In the genomic region with DNA sequence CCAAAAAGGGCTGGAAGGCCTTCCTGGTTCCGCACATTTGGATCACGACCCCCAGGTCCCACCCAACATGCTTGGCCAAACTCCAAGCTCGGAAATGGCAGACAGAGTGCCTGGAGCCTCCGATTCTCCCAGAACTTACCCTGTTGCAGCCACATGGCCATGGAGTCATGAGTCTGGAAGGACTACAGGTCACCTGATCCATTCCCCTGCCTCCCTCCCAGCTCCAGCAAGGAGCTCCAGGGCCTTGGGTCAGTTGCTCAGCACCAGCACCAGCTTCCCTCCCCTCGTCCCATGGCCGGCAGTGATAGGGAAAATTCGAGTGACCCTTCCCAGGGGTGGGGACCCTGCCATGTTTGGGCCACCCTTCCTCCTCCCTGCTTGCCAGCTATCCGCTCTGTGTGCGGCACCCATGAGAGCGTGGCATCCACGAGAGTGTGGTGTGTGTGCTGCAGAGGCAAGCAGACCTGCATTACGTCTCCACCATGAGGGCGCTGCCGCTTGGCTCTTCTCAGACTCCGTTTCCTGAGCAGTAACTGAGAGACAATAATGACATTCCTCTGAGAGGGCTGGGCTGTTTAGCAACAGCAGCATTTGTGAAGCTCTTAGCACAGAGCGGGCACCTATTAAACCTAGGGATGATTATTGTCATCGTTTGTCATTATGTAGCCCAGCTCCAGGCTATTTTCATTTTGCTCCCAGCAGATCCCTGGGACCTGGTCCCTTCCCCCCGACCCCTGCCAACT, we compare ENCODE assay signal across 34 cellular contexts. TPM values are rescaled to one million over a fixed set of nuclear protein-coding genes. Genes with fewer than 3 reads are reported as not detected.
A peak's percentile ranks its signal among the peaks of the same experiment; 100 is the strongest.
DNase-seq lines count a peak whose midpoint lies in the region; ATAC-seq, FAIRE-seq and TF ChIP-seq lines count a peak whose summit lies in the region.
"Had no signal": no experiment of that assay in that cellular context is flagged by ENCODE, and none has a peak within 500 bp of the region (broad histone marks: within the 10 kb centered on the region; RNA-seq: fewer than 3 reads in every experiment).

No MANE protein-coding gene starts in this region.

- H3K9ac ChIP-seq in kidney (ENCODE audit: low read length in 2 of 2) = no peak overlapping the region
- H3K9ac ChIP-seq: parathyroid adenoma had no signal

- intact Hi-C loops in kidney (cut with DNase I) = no loop called here

- H3K4me3 Mint-ChIP-seq in type B pancreatic cell = no peak overlapping the region
- H3K4me3 Mint-ChIP-seq: activated CD8-positive, alpha-beta T cell treated with anti-CD3 and anti-CD28 coated beads for 36 hours; activated T-helper 1 cell treated with anti-CD3 and anti-CD28 coated beads, Interleukin-12 subunit alpha, Interleukin-12 subunit beta, Interleukin-2, Interleukin-4 antibody, amounts not matched to agents 30 ng/mL and 10 ng/mL and 1 ng/mL, durations not matched to agents 14 hours and 24 hours and 36 hours; HFFc6; nephron had no signal

- H3K27me3 Mint-ChIP-seq in type B pancreatic cell = peaks cover 9% of the 10 kb centered on the region

- H3K9me3 ChIP-seq in kidney (ENCODE audit: control insufficient read depth in 1 of 2, low read length in 2 of 2) = no peaks in the 10 kb centered on the region
- H3K9me3 ChIP-seq: esophagus muscularis mucosa, mucosa of descending colon, Peyer's patch, testis, uterus had no signal

- peaks cover 27% of the 10 kb centered on the region for H3K4me1 Mint-ChIP-seq in type B pancreatic cell (ENCODE audit: unreplicated experiment)
- H3K4me1 Mint-ChIP-seq: nephron had no signal

- DNase-seq in NCI-H2107 treated with DMSO at 0.1 percent for 48 hours (lab: John Stamatoyannopoulos, UW; ENCODE audit: unreplicated experiment) (peak; percentile 25), NCI-H2107 (lab: John Stamatoyannopoulos, UW) (no peak), NCI-H2227 treated with DMSO at 0.1 percent for 48 hours (lab: John Stamatoyannopoulos, UW) (peak; percentile 85), kidney (peak; percentile 54), type B pancreatic cell (ENCODE audit: extremely low spot score, unreplicated experiment) (no peak), iPS-NIHi7 (ENCODE audit: extremely low spot score) (no peak), H4 (ENCODE audit: low spot score) (no peak)
- DNase-seq: 8988T; activated CD8-positive, alpha-beta memory T cell treated with anti-CD3 and anti-CD28 coated beads, Interleukin-2, amount 50 U/mL, for 48 hours; activated CD8-positive, alpha-beta T cell treated with anti-CD3 and anti-CD28 coated beads for 36 hours; activated naive CD4-positive, alpha-beta T cell treated with Interleukin-2 at 50 U/mL for 16 hours; DND-41; foreskin fibroblast; GF-D8; HFFc6; mucosa of descending colon; NCI-H1048; NCI-H2029 treated with DMSO at 0.1 percent for 48 hours; NCI-H524; SIG-M5; stimulated activated CD4-positive, alpha-beta T cell treated with anti-CD3 and anti-CD28 coated beads, Interleukin-1b, Interleukin-23, amount 100 ng/mL, for 48 hours; stimulated activated naive CD8-positive, alpha-beta T cell treated with anti-CD3 and anti-CD28 coated beads, Interleukin-15, Interleukin-2, amounts not matched to agents 100 U/mL and 50 U/mL, for 24 hours; testis; uterus had no signal

- no peaks in the 10 kb centered on the region for H3K36me3 Mint-ChIP-seq in type B pancreatic cell

- ATAC-seq in HG02610 (IDR thresholded peaks at IDR 0.05; ENCODE audit: unreplicated experiment) = no peak
- ATAC-seq: activated CD8-positive, alpha-beta T cell treated with anti-CD3 and anti-CD28 coated beads for 36 hours; mucosa of descending colon; stimulated activated naive CD8-positive, alpha-beta T cell treated with anti-CD3 and anti-CD28 coated beads, Interleukin-15, Interleukin-2, amounts not matched to agents 100 U/mL and 50 U/mL, for 24 hours had no signal

- H3K27ac ChIP-seq in kidney (ENCODE audit: low read depth in 2 of 2, low read length in 2 of 2) = no peak overlapping the region
- H3K27ac ChIP-seq: C4-2B, esophagus muscularis mucosa, parathyroid adenoma, Peyer's patch, testis, uterus had no signal

- peak overlapping the region; percentile 34 for H3K27ac Mint-ChIP-seq in type B pancreatic cell
- H3K27ac Mint-ChIP-seq: activated CD8-positive, alpha-beta T cell treated with anti-CD3 and anti-CD28 coated beads for 36 hours; activated T-helper 1 cell treated with anti-CD3 and anti-CD28 coated beads, Interleukin-12 subunit alpha, Interleukin-12 subunit beta, Interleukin-2, Interleukin-4 antibody, amounts not matched to agents 30 ng/mL and 10 ng/mL and 1 ng/mL, durations not matched to agents 14 hours and 24 hours and 36 hours; HFFc6; nephron had no signal

- no peaks in the 10 kb centered on the region for H3K9me3 Mint-ChIP-seq in type B pancreatic cell
- H3K9me3 Mint-ChIP-seq: activated CD8-positive, alpha-beta T cell treated with anti-CD3 and anti-CD28 coated beads for 36 hours; activated T-helper 1 cell treated with anti-CD3 and anti-CD28 coated beads, Interleukin-12 subunit alpha, Interleukin-12 subunit beta, Interleukin-2, Interleukin-4 antibody, amounts not matched to agents 30 ng/mL and 10 ng/mL and 1 ng/mL, durations not matched to agents 14 hours and 24 hours and 36 hours; nephron had no signal

- H3K36me3 ChIP-seq in kidney (ENCODE audit: control insufficient read depth in 1 of 2, insufficient read depth in 2 of 2, low read length in 2 of 2) = no peaks in the 10 kb centered on the region
- H3K36me3 ChIP-seq: esophagus muscularis mucosa, Peyer's patch, uterus had no signal

- TF ChIP-seq CTCF in kidney (IDR thresholded peaks at IDR 0.05; ENCODE audit: borderline replicate concordance, extremely low read depth, insufficient read depth) (no peak), type B pancreatic cell (conservative IDR thresholded peaks at IDR 0.05) (no peak)

- H3K4me3 ChIP-seq in kidney (ENCODE audit: low read length in 2 of 2) = no peak overlapping the region
- H3K4me3 ChIP-seq: esophagus muscularis mucosa, lung, mucosa of descending colon, Peyer's patch, smooth muscle cell, testis, uterus had no signal

- H3K4me1 ChIP-seq in kidney (ENCODE audit: control insufficient read depth in 1 of 2, insufficient read depth in 1 of 2, low read depth in 1 of 2, low read length in 2 of 2) = no peaks in the 10 kb centered on the region
- H3K4me1 ChIP-seq: esophagus muscularis mucosa, parathyroid adenoma, Peyer's patch, testis, uterus had no signal

- no peak for FAIRE-seq in kidney (lab: Jason Lieb, UNC)
- FAIRE-seq: endometrium had no signal

RNA-seq across cellular contexts. Expression of a gene that starts 21.3 kb away (rescaled TPM):
- total RNA-seq in kidney = 664 TPM
- 1,966 TPM for polyA plus RNA-seq in kidney (ENCODE audit: insufficient read depth, low read depth, low replicate concordance)
- 1,028 and 1,111 TPM in 2 replicates for total RNA-seq in type B pancreatic cell (ENCODE audit: low replicate concordance)
- total RNA-seq in H4 (2014; rRNA removed; shearing (Covaris generic)) = 583 and 762 TPM in 2 replicates

RNA-seq across cellular contexts. Expression of a gene that starts 31.2 kb away (rescaled TPM):
- 7.1 TPM for total RNA-seq in kidney
- polyA plus RNA-seq in kidney (ENCODE audit: insufficient read depth, low read depth, low replicate concordance) = 2.4 TPM
- 2.2 and 12.4 TPM in 2 replicates for total RNA-seq in type B pancreatic cell (ENCODE audit: low replicate concordance)
- total RNA-seq in H4 (2014; rRNA removed; shearing (Covaris generic)) = 3.0 and 9.3 TPM in 2 replicates

Comparison
In these comparisons a context has a peak if more than half of its experiments do, and no peak if none do; other contexts are left out.
1. DNase-seq: peak in NCI-H2107 treated with DMSO at 0.1 percent for 48 hours (single experiment), NCI-H2227 treated with DMSO at 0.1 percent for 48 hours (single experiment) and kidney (single experiment); none in NCI-H2107 (single experiment), type B pancreatic cell (single experiment), iPS-NIHi7 (single experiment) and H4 (single experiment).